ENCODE assay signal across 8 cellular contexts in genomic region chr15:62164500-62165028, GRCh38. TPM values are rescaled to one million over a fixed set of nuclear protein-coding genes. Genes with fewer than 3 reads are reported as not detected.
DNase-seq lines count a peak whose midpoint lies in the region; ATAC-seq, FAIRE-seq and TF ChIP-seq lines count a peak whose summit lies in the region.

No MANE protein-coding gene starts in this region.

- no peaks in the 10 kb centered on the region for H3K9me3 ChIP-seq in PC-3 (ENCODE audit: low read length)

- H3K27ac ChIP-seq in PC-3 (ENCODE audit: low read length) = no peak overlapping the region

- no peaks in the 10 kb centered on the region for H3K36me3 ChIP-seq in PC-3 (ENCODE audit: low read depth, low read length)

- CTCF ChIA-PET in activated B cell treated with CpG ODN at 0.5 μM for 24 hours (lab: Charles Lee) = no interaction called here
- CTCF ChIA-PET in PC-3 (lab: Charles Lee) = no interaction called here

- intact Hi-C loops in activated B cell treated with CpG ODN at 0.5 μM for 24 hours (cut with micrococcal nuclease) = no loop called here
- intact Hi-C loops in cardiac septum (cut with DNase I) = loop anchor here (2.0 kb wide), 1 partner anchor 40 kb away; no protein-coding TSS in a partner anchor
- intact Hi-C loops in PC-3 (cut with micrococcal nuclease) = no loop called here

- H3F3A ChIP-seq in PC-3 (ENCODE audit: low read length, unreplicated experiment) = no peaks in the 10 kb centered on the region

- no peaks in the 10 kb centered on the region for H3K36me3 Mint-ChIP-seq in activated B cell treated with CpG ODN at 0.5 μM for 24 hours (ENCODE audit: low read depth)

- H3K4me2 ChIP-seq in PC-3 (ENCODE audit: low read length) = no peak overlapping the region

- H3K9me2 ChIP-seq in PC-3 (replicated peaks; ENCODE audit: low read length) = no peaks in the 10 kb centered on the region

- peaks cover 18% of the 10 kb centered on the region for H3K27me3 ChIP-seq in PC-3 (ENCODE audit: low read length)

- H3K27ac Mint-ChIP-seq in activated B cell treated with CpG ODN at 0.5 μM for 24 hours = no peak overlapping the region

- no peak for ATAC-seq in activated B cell treated with CpG ODN at 0.5 μM for 24 hours (ENCODE audit: low read depth)
- ATAC-seq in PC-3 = no peak

- peaks cover 15% of the 10 kb centered on the region for H3K4me1 Mint-ChIP-seq in activated B cell treated with CpG ODN at 0.5 μM for 24 hours

- POLR2A ChIA-PET in activated B cell treated with CpG ODN at 0.5 μM for 24 hours (lab: Charles Lee) (no interaction called here), PC-3 (lab: Charles Lee; ENCODE audit: unreplicated experiment) (no interaction called here)

- BruUV-seq in PC-3 (replicated peaks; lab: Mats Ljungman, UMichigan) = no TSS peak

- FAIRE-seq in GM12892 (lab: Jason Lieb, UNC) = no peak

- peaks cover 3% of the 10 kb centered on the region for H3K9me3 Mint-ChIP-seq in activated B cell treated with CpG ODN at 0.5 μM for 24 hours

- H3K4me3 ChIP-seq in retinal pigment epithelial cell (ENCODE audit: low read length) (peak overlapping the region; percentile 27), PC-3 (ENCODE audit: low read length) (no peak overlapping the region)

- no peak overlapping the region for H2AFZ ChIP-seq in PC-3 (ENCODE audit: low read length)

- H3K9ac ChIP-seq in PC-3 (ENCODE audit: low read length) = no peak overlapping the region

- DNase-seq in GM12892 (ENCODE audit: insufficient read length) (peak; percentile 15), activated B cell treated with CpG ODN at 0.5 μM for 24 hours (no peak), cardiac septum (ENCODE audit: low spot score) (peak; percentile 76), retinal pigment epithelial cell (ENCODE audit: low read depth) (no peak), NCI-H1694 (lab: John Stamatoyannopoulos, UW) (no peak), GOT3 (lab: John Stamatoyannopoulos, UW) (no peak), PC-3 (no peak), NCI-H2107 treated with DMSO at 0.1 percent for 48 hours (lab: John Stamatoyannopoulos, UW; ENCODE audit: unreplicated experiment) (no peak)

- no peaks in the 10 kb centered on the region for H3K4me1 ChIP-seq in PC-3 (ENCODE audit: insufficient read depth, low read length)

- TF ChIP-seq CTCF in activated B cell treated with CpG ODN at 0.5 μM for 24 hours (IDR thresholded peaks at IDR 0.05) (no peak), retinal pigment epithelial cell (conservative IDR thresholded peaks at IDR 0.05; ENCODE audit: low read depth, low read length) (no peak), PC-3 (conservative IDR thresholded peaks at IDR 0.05; ENCODE audit: low read depth, low read length) (no peak)

- H3K27me3 Mint-ChIP-seq in activated B cell treated with CpG ODN at 0.5 μM for 24 hours = peaks cover 52% of the 10 kb centered on the region

- H3K79me2 ChIP-seq in PC-3 (ENCODE audit: low read length) = no peaks in the 10 kb centered on the region

- no peaks in the 10 kb centered on the region for H4K20me1 ChIP-seq in PC-3 (ENCODE audit: low read length)

- peak overlapping the region; percentile 42 for H3K4me3 Mint-ChIP-seq in activated B cell treated with CpG ODN at 0.5 μM for 24 hours

- TF ChIP-seq POLR2A in GM12892 (IDR thresholded peaks at IDR 0.05; ENCODE audit: low read depth, low read length) = no peak

RNA-seq across cellular contexts. Expression of gene C2CD4B, which starts 0.5 kb away (rescaled TPM):
- not detected for polyA plus RNA-seq in GM12892 (2012; ENCODE audit: missing spikeins)
- total RNA-seq in activated B cell treated with CpG ODN at 0.5 μM for 24 hours = not detected in 2 replicates
- total RNA-seq in cardiac septum = 1.7 TPM
- not detected in 2 replicates for total RNA-seq in PC-3 (2014; rRNA removed)

Comparison
In these comparisons a context has a peak if more than half of its experiments do, and no peak if none do; other contexts are left out.
1. DNase-seq: peak in GM12892 (single experiment) and cardiac septum (single experiment); none in activated B cell treated with CpG ODN at 0.5 μM for 24 hours (single experiment), retinal pigment epithelial cell (single experiment), NCI-H1694 (single experiment), GOT3 (single experiment), PC-3 (single experiment) and NCI-H2107 treated with DMSO at 0.1 percent for 48 hours (single experiment).